10 cellular contexts compared by ENCODE assay signal in genomic region chr6:157187182-157188093, GRCh38.
DNase-seq lines count a peak whose midpoint lies in the region; ATAC-seq and TF ChIP-seq lines count a peak whose summit lies in the region.
"Had no signal": no experiment of that assay in that cellular context is flagged by ENCODE, and none has a peak within 500 bp of the region (broad histone marks: within the 10 kb centered on the region; RNA-seq: fewer than 3 reads in every experiment).

No MANE protein-coding gene starts in this region.

- H3K27ac Mint-ChIP-seq in activated CD8-positive, alpha-beta T cell treated with anti-CD3 and anti-CD28 coated beads, Interleukin-2, amount 10 ng/mL, durations not matched to agents 7 days and 5 days = peak overlapping the region; percentile 27
- H3K27ac Mint-ChIP-seq in activated CD8-positive, alpha-beta T cell treated with anti-CD3 and anti-CD28 coated beads for 36 hours = no peak overlapping the region

- H3K27ac ChIP-seq in thoracic aorta = peak overlapping the region; percentile 72 to 73

- peaks cover 37% of the 10 kb centered on the region for H3K36me3 ChIP-seq in thoracic aorta
- H3K36me3 ChIP-seq: uterus had no signal

- CTCF ChIA-PET in activated CD8-positive, alpha-beta T cell treated with anti-CD3 and anti-CD28 coated beads, Interleukin-2, amount 10 ng/mL, durations not matched to agents 7 days and 5 days (lab: Charles Lee) = interaction anchor here (0.7 to 4.0 kb wide), 3 partner anchors 142 to 153 kb away, joined by 3 to 24 read pairs (median 3); no protein-coding TSS in a partner anchor
- CTCF ChIA-PET in activated CD8-positive, alpha-beta T cell treated with anti-CD3 and anti-CD28 coated beads for 36 hours (lab: Charles Lee) = interaction anchor here (0.7 to 4.5 kb wide), 2 partner anchors 17 to 154 kb away, joined by 3 to 39 read pairs; no protein-coding TSS in a partner anchor
- CTCF ChIA-PET in GM10248 (lab: Yijun Ruan, JAX) = interaction anchor here (1.2 to 1.5 kb wide), 2 partner anchors 11 to 15 kb away, joined by 4 to 7 read pairs; no protein-coding TSS in a partner anchor

- POLR2A ChIA-PET in activated CD8-positive, alpha-beta T cell treated with anti-CD3 and anti-CD28 coated beads, Interleukin-2, amount 10 ng/mL, durations not matched to agents 7 days and 5 days (lab: Charles Lee) = no interaction called here
- POLR2A ChIA-PET in activated CD8-positive, alpha-beta T cell treated with anti-CD3 and anti-CD28 coated beads for 36 hours (lab: Charles Lee) = interaction anchor here (0.5 to 1.7 kb wide), 3 partner anchors 22 to 395 kb away, joined by 3 to 4 read pairs (median 3); no protein-coding TSS in a partner anchor
- POLR2A ChIA-PET in GM10248 (lab: Yijun Ruan, JAX) = no interaction called here

- TF ChIP-seq CTCF in activated CD8-positive, alpha-beta T cell treated with anti-CD3 and anti-CD28 coated beads for 36 hours (IDR thresholded peaks at IDR 0.05) = no peak
- TF ChIP-seq CTCF in thoracic aorta (IDR thresholded peaks at IDR 0.05) (no peak), GM10248 (IDR thresholded peaks at IDR 0.05; ENCODE audit: control extremely low read depth, extremely low read depth, low read depth, missing control alignments) (no peak)

- intact Hi-C loops in activated CD8-positive, alpha-beta T cell treated with anti-CD3 and anti-CD28 coated beads for 36 hours (cut with micrococcal nuclease) = no loop called here
- intact Hi-C loops in left cardiac atrium (cut with DNase I) = loop anchor here (10.0 kb wide), 2 partner anchors 153 to 403 kb away; no protein-coding TSS in a partner anchor

- peaks cover 38% of the 10 kb centered on the region for H3K36me3 Mint-ChIP-seq in activated CD8-positive, alpha-beta T cell treated with anti-CD3 and anti-CD28 coated beads, Interleukin-2, amount 10 ng/mL, durations not matched to agents 7 days and 5 days (ENCODE audit: low read depth)
- peaks cover 22% of the 10 kb centered on the region for H3K36me3 Mint-ChIP-seq in activated CD8-positive, alpha-beta T cell treated with anti-CD3 and anti-CD28 coated beads for 36 hours (ENCODE audit: low read depth)

- no peak for ATAC-seq in activated CD8-positive, alpha-beta T cell treated with anti-CD3 and anti-CD28 coated beads, Interleukin-2, amount 10 ng/mL, durations not matched to agents 7 days and 5 days
- ATAC-seq in activated CD8-positive, alpha-beta T cell treated with anti-CD3 and anti-CD28 coated beads for 36 hours = no peak
- ATAC-seq in left cardiac atrium = peak; percentile 17 to 46
- ATAC-seq in thoracic aorta (ENCODE audit: insufficient number of reproducible peaks, low FRiP score, low read depth) = no peak
- ATAC-seq in GM21423 (IDR thresholded peaks at IDR 0.05; ENCODE audit: unreplicated experiment) = no peak

- H3K27me3 Mint-ChIP-seq in activated CD8-positive, alpha-beta T cell treated with anti-CD3 and anti-CD28 coated beads, Interleukin-2, amount 10 ng/mL, durations not matched to agents 7 days and 5 days (ENCODE audit: low read depth) = no peaks in the 10 kb centered on the region
- H3K27me3 Mint-ChIP-seq in activated CD8-positive, alpha-beta T cell treated with anti-CD3 and anti-CD28 coated beads for 36 hours = no peaks in the 10 kb centered on the region

- H3K27me3 ChIP-seq in thoracic aorta (replicated peaks; ENCODE audit: insufficient read depth) = no peaks in the 10 kb centered on the region
- H3K27me3 ChIP-seq: uterus had no signal

- H3K9me3 ChIP-seq in thoracic aorta = no peaks in the 10 kb centered on the region
- H3K9me3 ChIP-seq: uterus had no signal

- no peak overlapping the region for H3K4me3 ChIP-seq in thoracic aorta
- H3K4me3 ChIP-seq: uterus had no signal

- no peaks in the 10 kb centered on the region for H3K9me3 Mint-ChIP-seq in activated CD8-positive, alpha-beta T cell treated with anti-CD3 and anti-CD28 coated beads, Interleukin-2, amount 10 ng/mL, durations not matched to agents 7 days and 5 days (ENCODE audit: insufficient read depth)
- no peaks in the 10 kb centered on the region for H3K9me3 Mint-ChIP-seq in activated CD8-positive, alpha-beta T cell treated with anti-CD3 and anti-CD28 coated beads for 36 hours

- no peak for DNase-seq in activated CD8-positive, alpha-beta T cell treated with anti-CD3 and anti-CD28 coated beads, Interleukin-2, amount 10 ng/mL, durations not matched to agents 7 days and 5 days
- DNase-seq in activated CD8-positive, alpha-beta T cell treated with anti-CD3 and anti-CD28 coated beads for 36 hours = no peak
- peak; percentile 97 for DNase-seq in NCI-H748 treated with DMSO at 0.1 percent for 48 hours (lab: John Stamatoyannopoulos, UW)
- no peak for DNase-seq in left cardiac atrium
- no peak for DNase-seq in thoracic aorta (ENCODE audit: low spot score)
- no peak for DNase-seq in T-helper 2 cell
- no peak for DNase-seq in GM10248 (ENCODE audit: extremely low spot score)
- DNase-seq: MV-4-11, uterus had no signal

- no peak overlapping the region for H3K4me3 Mint-ChIP-seq in activated CD8-positive, alpha-beta T cell treated with anti-CD3 and anti-CD28 coated beads, Interleukin-2, amount 10 ng/mL, durations not matched to agents 7 days and 5 days
- no peak overlapping the region for H3K4me3 Mint-ChIP-seq in activated CD8-positive, alpha-beta T cell treated with anti-CD3 and anti-CD28 coated beads for 36 hours

- H3K4me1 ChIP-seq in thoracic aorta (ENCODE audit: control insufficient read depth in 1 of 2, low read depth in 2 of 2) = peaks cover 3 to 30% of the 10 kb centered on the region in 2 donors
- H3K4me1 ChIP-seq: uterus had no signal

- H3K4me1 Mint-ChIP-seq in activated CD8-positive, alpha-beta T cell treated with anti-CD3 and anti-CD28 coated beads, Interleukin-2, amount 10 ng/mL, durations not matched to agents 7 days and 5 days (ENCODE audit: low read depth) = peaks cover 14% of the 10 kb centered on the region
- peaks cover 6% of the 10 kb centered on the region for H3K4me1 Mint-ChIP-seq in activated CD8-positive, alpha-beta T cell treated with anti-CD3 and anti-CD28 coated beads for 36 hours (ENCODE audit: low read depth)

Comparison
In these comparisons a context has a peak if more than half of its experiments do, and no peak if none do; other contexts are left out.
1. ATAC-seq: peak in left cardiac atrium (2 of 2); none in activated CD8-positive, alpha-beta T cell treated with anti-CD3 and anti-CD28 coated beads, Interleukin-2, amount 10 ng/mL, durations not matched to agents 7 days and 5 days (single experiment), activated CD8-positive, alpha-beta T cell treated with anti-CD3 and anti-CD28 coated beads for 36 hours (single experiment), thoracic aorta (single experiment) and GM21423 (single experiment).